20 cellular contexts compared by ENCODE assay signal in genomic region chr9:6641961-6642360, GRCh38. TPM values are rescaled to one million over a fixed set of nuclear protein-coding genes. Genes with fewer than 3 reads are reported as not detected.
"Had no signal": no experiment of that assay in that cellular context is flagged by ENCODE, and none has a peak within 500 bp of the region (broad histone marks: within the 10 kb centered on the region; RNA-seq: fewer than 3 reads in every experiment).

No MANE protein-coding gene starts in this region.

- H3K4me3 Mint-ChIP-seq: activated CD8-positive, alpha-beta T cell treated with anti-CD3 and anti-CD28 coated beads, Interleukin-2, amount 10 ng/mL, durations not matched to agents 7 days and 5 days; activated naive CD8-positive, alpha-beta T cell treated with anti-CD3 and anti-CD28 coated beads, Interleukin-2, amount 50 U/mL, for 24 hours; activated T-helper 1 cell treated with anti-CD3 and anti-CD28 coated beads, Interleukin-12 subunit alpha, Interleukin-12 subunit beta, Interleukin-2, Interleukin-4 antibody, amounts not matched to agents 30 ng/mL and 10 ng/mL and 1 ng/mL, durations not matched to agents 14 hours and 24 hours and 36 hours; central memory CD8-positive, alpha-beta T cell; naive thymus-derived CD4-positive, alpha-beta T cell; T-helper 2 cell treated with Interferon-gamma antibody and Interleukin-4, amounts not matched to agents 5 μg/mL and 100 μg/mL, for 36 hours had no signal

- H3K9me3 Mint-ChIP-seq: activated naive CD8-positive, alpha-beta T cell treated with anti-CD3 and anti-CD28 coated beads, Interleukin-2, amount 50 U/mL, for 24 hours; activated T-helper 1 cell treated with anti-CD3 and anti-CD28 coated beads, Interleukin-12 subunit alpha, Interleukin-12 subunit beta, Interleukin-2, Interleukin-4 antibody, amounts not matched to agents 30 ng/mL and 10 ng/mL and 1 ng/mL, durations not matched to agents 14 hours and 24 hours and 36 hours; central memory CD8-positive, alpha-beta T cell; neural progenitor cell; T-helper 2 cell treated with Interferon-gamma antibody and Interleukin-4, amounts not matched to agents 5 μg/mL and 100 μg/mL, for 36 hours had no signal

- H3K9me3 ChIP-seq: heart left ventricle, lower lobe of right lung, spleen, upper lobe of right lung had no signal

- ATAC-seq: activated CD8-positive, alpha-beta T cell treated with anti-CD3 and anti-CD28 coated beads, Interleukin-2, amount 10 ng/mL, durations not matched to agents 7 days and 5 days; activated naive CD8-positive, alpha-beta T cell treated with anti-CD3 and anti-CD28 coated beads, Interleukin-2, amount 50 U/mL, for 24 hours; heart left ventricle; left cardiac atrium; lower lobe of right lung; naive thymus-derived CD4-positive, alpha-beta T cell; upper lobe of right lung had no signal

- H3K36me3 ChIP-seq: heart left ventricle, lower lobe of right lung, neural progenitor cell, spleen, upper lobe of right lung had no signal

- H3K4me3 ChIP-seq: heart left ventricle, lower lobe of right lung, neural progenitor cell, spleen, upper lobe of right lung had no signal

- H3K4me2 ChIP-seq: neural progenitor cell had no signal

- H2AFZ ChIP-seq: neural progenitor cell had no signal

- DNase-seq: activated CD4-positive, alpha-beta T cell treated with anti-CD3 and anti-CD28 coated beads, Interleukin-2, amount 50 U/mL, for 1 hour; activated CD4-positive, CD25-positive, alpha-beta regulatory T cell treated with anti-CD3 and anti-CD28 coated beads, Interleukin-2, amount 50 U/mL, for 72 hours; activated CD8-positive, alpha-beta T cell treated with anti-CD3 and anti-CD28 coated beads, Interleukin-2, amount 10 ng/mL, durations not matched to agents 7 days and 5 days; activated gamma-delta T cell; activated naive CD4-positive, alpha-beta T cell treated with anti-CD3 and anti-CD28 coated beads, Interleukin-2, amount 50 U/mL, for 16 hours; activated naive CD8-positive, alpha-beta T cell treated with anti-CD3 and anti-CD28 coated beads, Interleukin-2, amount 50 U/mL, for 24 hours; heart left ventricle; left cardiac atrium; lower lobe of right lung; naive thymus-derived CD4-positive, alpha-beta T cell; spleen; stimulated activated CD4-positive, alpha-beta T cell treated with anti-CD3 and anti-CD28 coated beads, Interleukin-4, amount 100 ng/mL, for 1 hour; stimulated activated naive CD4-positive, alpha-beta T cell; upper lobe of right lung had no signal

- H3K9ac ChIP-seq: neural progenitor cell had no signal

- H3K27ac ChIP-seq: heart left ventricle, lower lobe of right lung, neural progenitor cell, spleen, upper lobe of right lung, VCaP had no signal

- H3K27ac Mint-ChIP-seq: activated CD8-positive, alpha-beta T cell treated with anti-CD3 and anti-CD28 coated beads, Interleukin-2, amount 10 ng/mL, durations not matched to agents 7 days and 5 days; activated naive CD8-positive, alpha-beta T cell treated with anti-CD3 and anti-CD28 coated beads, Interleukin-2, amount 50 U/mL, for 24 hours; activated T-helper 1 cell treated with anti-CD3 and anti-CD28 coated beads, Interleukin-12 subunit alpha, Interleukin-12 subunit beta, Interleukin-2, Interleukin-4 antibody, amounts not matched to agents 30 ng/mL and 10 ng/mL and 1 ng/mL, durations not matched to agents 14 hours and 24 hours and 36 hours; naive thymus-derived CD4-positive, alpha-beta T cell; neural progenitor cell; T-helper 2 cell treated with Interferon-gamma antibody and Interleukin-4, amounts not matched to agents 5 μg/mL and 100 μg/mL, for 36 hours had no signal

RNA-seq across cellular contexts. Expression of gene GLDC, which starts 3.6 kb away (rescaled TPM):
- total RNA-seq: subcutaneous adipose tissue had no signal
- polyA plus RNA-seq: naive thymus-derived CD4-positive, alpha-beta T cell had no signal
